In genomic region chr18:64134044-64134757, GRCh38 we compare ENCODE assay signal across 19 cellular contexts. TPM values are rescaled to one million over a fixed set of nuclear protein-coding genes. Genes with fewer than 3 reads are reported as not detected.
DNase-seq lines count a peak whose midpoint lies in the region; ATAC-seq and TF ChIP-seq lines count a peak whose summit lies in the region.
"Had no signal": no experiment of that assay in that cellular context is flagged by ENCODE, and none has a peak within 500 bp of the region (broad histone marks: within the 10 kb centered on the region; RNA-seq: fewer than 3 reads in every experiment).

No MANE protein-coding gene starts in this region.

- H3K27me3 ChIP-seq in iPS-18a (ENCODE audit: control insufficient read depth, insufficient read depth, low read length) (no peaks in the 10 kb centered on the region), smooth muscle cell (ENCODE audit: low read depth) (no peaks in the 10 kb centered on the region), gastroesophageal sphincter (peaks cover 10% of the 10 kb centered on the region)
- H3K27me3 ChIP-seq: left lung, suprapubic skin had no signal

- no peaks in the 10 kb centered on the region for H3F3A ChIP-seq in smooth muscle cell (ENCODE audit: low read depth)

- H3K4me1 ChIP-seq in iPS-18a (ENCODE audit: control insufficient read depth, low read depth, low read length), result peaks cover 25% of the 10 kb centered on the region
- peaks cover 12% of the 10 kb centered on the region for H3K4me1 ChIP-seq in smooth muscle cell (ENCODE audit: low read depth)
- no peaks in the 10 kb centered on the region for H3K4me1 ChIP-seq in gastroesophageal sphincter
- H3K4me1 ChIP-seq: left lung, suprapubic skin had no signal

- H3K9ac ChIP-seq in iPS-18a (ENCODE audit: low read length), result peak overlapping the region; percentile 28
- no peak overlapping the region for H3K9ac ChIP-seq in smooth muscle cell (ENCODE audit: low read depth)
- H3K9ac ChIP-seq: KMS-11 had no signal

- H3K4me3 ChIP-seq in iPS-18a (ENCODE audit: low read length) (no peak overlapping the region), smooth muscle cell (no peak overlapping the region), gastroesophageal sphincter (no peak overlapping the region)
- H3K4me3 ChIP-seq: left lung, suprapubic skin had no signal

- no peaks in the 10 kb centered on the region for H4K20me1 ChIP-seq in smooth muscle cell (ENCODE audit: low read depth)

- TF ChIP-seq CTCF in smooth muscle cell (IDR thresholded peaks at IDR 0.05; ENCODE audit: borderline replicate concordance, insufficient read depth, poor library complexity, severe bottlenecking) (no peak), gastroesophageal sphincter (IDR thresholded peaks at IDR 0.05) (no peak)

- 64% methylated on average over 6 of the region's 6 CpGs for WGBS in smooth muscle cell (ENCODE audit: low lambda C conversion rate)
- WGBS in gastroesophageal sphincter (ENCODE audit: low coverage in 1 of 2), 2 donors, result 78 to 84% methylated on average over 6 of the region's 6 CpGs

- DNase-seq in NCI-H748 (lab: John Stamatoyannopoulos, UW; ENCODE audit: unreplicated experiment) (peak; percentile 23), NCI-H748 treated with DMSO at 0.1 percent for 48 hours (lab: John Stamatoyannopoulos, UW) (no peak), astrocyte of the hippocampus (ENCODE audit: low read depth, low spot score) (peak; percentile 84), smooth muscle cell (lab: John Stamatoyannopoulos, UW; ENCODE audit: unreplicated experiment) (no peak), NCI-H526 treated with DMSO at 0.1 percent for 48 hours (lab: John Stamatoyannopoulos, UW) (no peak), NCI-H2227 treated with DMSO at 0.1 percent for 48 hours (lab: John Stamatoyannopoulos, UW) (no peak)
- DNase-seq: activated CD8-positive, alpha-beta memory T cell treated with anti-CD3 and anti-CD28 coated beads, Interleukin-2, amount 10 ng/mL, durations not matched to agents 7 days and 5 days; activated naive CD4-positive, alpha-beta T cell treated with anti-CD3 and anti-CD28 coated beads, Interleukin-2, amount 10 ng/mL, durations not matched to agents 7 days and 5 days; caudate nucleus; CD4-positive, alpha-beta memory T cell; left lung; NCI-H524; RPMI8226 had no signal

- TF ChIP-seq EP300 in gastroesophageal sphincter (IDR thresholded peaks at IDR 0.05), result no peak

- peak overlapping the region; percentile 9 for H3K4me2 ChIP-seq in smooth muscle cell
- H3K4me2 ChIP-seq: KMS-11 had no signal

- TF ChIP-seq POLR2A in gastroesophageal sphincter (IDR thresholded peaks at IDR 0.05), result no peak

- H3K36me3 ChIP-seq in iPS-18a (ENCODE audit: control insufficient read depth, low read depth, low read length) (no peaks in the 10 kb centered on the region), smooth muscle cell (ENCODE audit: low read depth) (no peaks in the 10 kb centered on the region), gastroesophageal sphincter (no peaks in the 10 kb centered on the region)
- H3K36me3 ChIP-seq: left lung, suprapubic skin had no signal

- no peak for ATAC-seq in gastroesophageal sphincter
- ATAC-seq: activated CD8-positive, alpha-beta memory T cell treated with anti-CD3 and anti-CD28 coated beads, Interleukin-2, amount 10 ng/mL, durations not matched to agents 7 days and 5 days; left lung had no signal

- H2AFZ ChIP-seq in smooth muscle cell (ENCODE audit: low read depth), result no peak overlapping the region

- peak overlapping the region; percentile 1 for H3K27ac ChIP-seq in iPS-18a (ENCODE audit: low read length)
- peak overlapping the region; percentile 32 for H3K27ac ChIP-seq in smooth muscle cell (ENCODE audit: low read depth)
- H3K27ac ChIP-seq in gastroesophageal sphincter, result no peak overlapping the region
- H3K27ac ChIP-seq: KMS-11, left lung, suprapubic skin had no signal

- H3K79me2 ChIP-seq in smooth muscle cell (ENCODE audit: low read depth), result no peaks in the 10 kb centered on the region

- H3K9me3 ChIP-seq in iPS-18a (ENCODE audit: control insufficient read depth, low read depth, low read length) (no peaks in the 10 kb centered on the region), smooth muscle cell (replicated peaks; ENCODE audit: low read depth) (no peaks in the 10 kb centered on the region), gastroesophageal sphincter (no peaks in the 10 kb centered on the region)
- H3K9me3 ChIP-seq: left lung, suprapubic skin had no signal

RNA-seq across cellular contexts. Expression of gene LINC00305, which starts 14.7 kb away (rescaled TPM):
- total RNA-seq in smooth muscle cell, result not detected in 2 replicates
- polyA plus RNA-seq in smooth muscle cell, result 0.48 and 0.97 TPM in 2 replicates
- total RNA-seq in gastroesophageal sphincter, result not detected
- total RNA-seq: activated CD8-positive, alpha-beta memory T cell treated with anti-CD3 and anti-CD28 coated beads, Interleukin-2, amount 10 ng/mL, durations not matched to agents 7 days and 5 days; CD4-positive, alpha-beta memory T cell; myocyte; pulmonary artery endothelial cell; suprapubic skin had no signal
- polyA plus RNA-seq: CD4-positive, alpha-beta memory T cell had no signal

Comparison
In these comparisons a context has a peak if more than half of its experiments do, and no peak if none do; other contexts are left out.
1. DNase-seq: peak in NCI-H748 (single experiment) and astrocyte of the hippocampus (single experiment); none in NCI-H748 treated with DMSO at 0.1 percent for 48 hours (single experiment), smooth muscle cell (single experiment), NCI-H526 treated with DMSO at 0.1 percent for 48 hours (single experiment) and NCI-H2227 treated with DMSO at 0.1 percent for 48 hours (single experiment).
2. H3K27ac ChIP-seq: peak in iPS-18a (single experiment) and smooth muscle cell (single experiment); none in gastroesophageal sphincter (0 of 4).